8 cellular contexts compared by ENCODE assay signal in genomic region chr4:54230479-54231418, GRCh38. TPM values are rescaled to one million over a fixed set of nuclear protein-coding genes. Genes with fewer than 3 reads are reported as not detected.
DNase-seq lines count a peak whose midpoint lies in the region; FAIRE-seq and TF ChIP-seq lines count a peak whose summit lies in the region.

No MANE protein-coding gene starts in this region.

- H3K9ac ChIP-seq in HUES64 (ENCODE audit: low read depth, low read length) (no peak overlapping the region), endothelial cell of umbilical vein (replicated peaks; ENCODE audit: extremely low read depth, insufficient read depth, low read length) (no peak overlapping the region)

- H3K4me1 ChIP-seq in HUES64 (ENCODE audit: insufficient read depth, low read length) = peaks cover 18% of the 10 kb centered on the region
- peaks cover 46% of the 10 kb centered on the region for H3K4me1 ChIP-seq in endothelial cell of umbilical vein (ENCODE audit: control insufficient read depth, extremely low read depth, insufficient read depth, low read length)
- peaks cover 0 to 56% of the 10 kb centered on the region in 2 donors for H3K4me1 ChIP-seq in muscle layer of duodenum (ENCODE audit: control insufficient read depth in 1 of 2, insufficient read depth in 2 of 2, low read length in 2 of 2)

- H2AFZ ChIP-seq in endothelial cell of umbilical vein (ENCODE audit: low read depth, low read length) = no peak overlapping the region

- intact Hi-C loops in endothelial cell of umbilical vein (cut with micrococcal nuclease) = loop anchor here (2.0 to 10.0 kb wide), 7 partner anchors 428 to 1643 kb away; no protein-coding TSS in a partner anchor

- WGBS in HUES64 = 2% methylated on average over 63 of the region's 63 CpGs

- BruUV-seq in endothelial cell of umbilical vein (replicated peaks; lab: Mats Ljungman, UMichigan) = no TSS peak

- H4K20me1 ChIP-seq in endothelial cell of umbilical vein (replicated peaks; ENCODE audit: control insufficient read depth, extremely low read depth, insufficient read depth, low read length) = no peaks in the 10 kb centered on the region

- peak overlapping the region; percentile 78 for H3K4me3 ChIP-seq in HUES64 (ENCODE audit: low read length)
- H3K4me3 ChIP-seq in endothelial cell of umbilical vein (replicated peaks in 1 of 3; ENCODE audit: insufficient read depth in 1 of 3, low read depth in 1 of 3, low read length in 3 of 3) = no peak overlapping the region
- H3K4me3 ChIP-seq in muscle layer of duodenum (ENCODE audit: low read depth in 1 of 2, low read length in 2 of 2) = peak overlapping the region; percentile 65 to 67

- H3K4me2 ChIP-seq in endothelial cell of umbilical vein (ENCODE audit: insufficient read depth, low read length) = no peak overlapping the region

- H3K36me3 ChIP-seq in HUES64 (ENCODE audit: insufficient read depth, low read length) (no peaks in the 10 kb centered on the region), endothelial cell of umbilical vein (ENCODE audit: control insufficient read depth in 2 of 2, extremely low read depth in 1 of 2, insufficient read depth in 2 of 2, low read length in 2 of 2) (no peaks in the 10 kb centered on the region), muscle layer of duodenum (ENCODE audit: control insufficient read depth in 1 of 2, insufficient read depth in 2 of 2, low read length in 2 of 2) (peaks cover 0 to 4% of the 10 kb centered on the region in 2 donors)

- CTCF ChIA-PET in endothelial cell of umbilical vein (lab: Charles Lee) = interaction anchor here (3.9 to 4.5 kb wide), 3 partner anchors 300 to 525 kb away, joined by 80 to 198 read pairs (median 84); no protein-coding TSS in a partner anchor

- TF ChIP-seq CTCF in endothelial cell of umbilical vein (IDR thresholded peaks at IDR 0.05; ENCODE audit: extremely low read depth in 1 of 2, insufficient read depth in 1 of 2, low read depth in 1 of 2, low read length in 2 of 2) = no peak

- peaks cover 81% of the 10 kb centered on the region for H3K27me3 ChIP-seq in HUES64 (ENCODE audit: insufficient read depth, low read length)
- H3K27me3 ChIP-seq in endothelial cell of umbilical vein (ENCODE audit: control insufficient read depth in 2 of 2, insufficient read depth in 2 of 2, low read length in 2 of 2) = peaks cover 56 to 66% of the 10 kb centered on the region in 2 experiments
- H3K27me3 ChIP-seq in muscle layer of duodenum (ENCODE audit: low read depth, low read length) = peaks cover 58% of the 10 kb centered on the region

- dilution Hi-C loops in endothelial cell of umbilical vein (cut with MboI; ENCODE audit: extremely low pct_ligation_motif_present, low sequenced_read_pairs) = no loop called here

- H3K27ac ChIP-seq in HUES64 (ENCODE audit: low read depth, low read length) (no peak overlapping the region), endothelial cell of umbilical vein (ENCODE audit: insufficient read depth, low read depth, low read length) (no peak overlapping the region), muscle layer of duodenum (ENCODE audit: low read length) (peak overlapping the region; percentile 27)

- H3K79me2 ChIP-seq in endothelial cell of umbilical vein (ENCODE audit: control insufficient read depth, insufficient read depth, low read length) = no peaks in the 10 kb centered on the region

- FAIRE-seq in endothelial cell of umbilical vein (lab: Jason Lieb, UNC) = no peak

- no peaks in the 10 kb centered on the region for H3K9me3 ChIP-seq in HUES64 (ENCODE audit: insufficient read depth, low read depth, low read length)
- no peaks in the 10 kb centered on the region for H3K9me3 ChIP-seq in endothelial cell of umbilical vein (replicated peaks; ENCODE audit: control insufficient read depth, insufficient read depth, low read length)
- no peaks in the 10 kb centered on the region for H3K9me3 ChIP-seq in muscle layer of duodenum (ENCODE audit: control insufficient read depth in 1 of 2, low read length in 2 of 2)

- POLR2A ChIA-PET in endothelial cell of umbilical vein (lab: Charles Lee) = no interaction called here

- DNase-seq in AG08396 (ENCODE audit: low spot score) (peak; percentile 55), endothelial cell of umbilical vein (ENCODE audit: low read depth, low spot score) (no peak), NCI-H2029 (lab: John Stamatoyannopoulos, UW) (no peak), MV-4-11 (lab: John Stamatoyannopoulos, UW) (no peak), T1000 (lab: John Stamatoyannopoulos, UW) (no peak), NCI-H2227 treated with DMSO at 0.1 percent for 48 hours (lab: John Stamatoyannopoulos, UW) (no peak)

- TF ChIP-seq POLR2A in endothelial cell of umbilical vein (IDR thresholded peaks at IDR 0.05; ENCODE audit: low read depth, low read length) = no peak

- no peaks in the 10 kb centered on the region for H3K9me1 ChIP-seq in endothelial cell of umbilical vein (replicated peaks; ENCODE audit: control insufficient read depth, extremely low read depth, insufficient read depth, low read length)

TF ChIP-seq in endothelial cell of umbilical vein, 7 proteins besides CTCF, POLR2A, EP300 and RAD21:
- TF ChIP-seq GATA2 (IDR thresholded peaks at IDR 0.05; ENCODE audit: insufficient read depth, insufficient read length, low read depth, low read length) (no peak), EZH2 (IDR thresholded peaks at IDR 0.05; ENCODE audit: borderline replicate concordance, low read depth, low read length, severe bottlenecking) (peak; percentile 93), POLR2AphosphoS5 (IDR thresholded peaks at IDR 0.05; ENCODE audit: insufficient read depth, low read depth, low read length) (no peak), FOS (IDR thresholded peaks at IDR 0.05; ENCODE audit: borderline replicate concordance, insufficient read depth, low read length) (no peak), MYC (IDR thresholded peaks at IDR 0.05; ENCODE audit: low read depth, low read length) (no peak), JUN (IDR thresholded peaks at IDR 0.05; ENCODE audit: borderline replicate concordance, insufficient read depth, insufficient read length, low read depth) (no peak), MAX (IDR thresholded peaks at IDR 0.05; ENCODE audit: insufficient read depth, insufficient read length) (no peak)

RNA-seq across cellular contexts. Expression of gene PDGFRA, which starts 1.7 kb away (rescaled TPM):
- 5.2 TPM for polyA plus RNA-seq in HUES64 (2013, experiment 1 of 2)
- 3.4 TPM for polyA plus RNA-seq in HUES64 (2013, experiment 2 of 2)
- total RNA-seq in endothelial cell of umbilical vein = 0.48 and 0.55 TPM in 2 replicates
- polyA plus RNA-seq in endothelial cell of umbilical vein = 0.14 and 0.19 TPM in 2 replicates
- 0.22 and 0.47 TPM in 2 replicates for polyA plus RNA-seq in endothelial cell of umbilical vein (2011; cell fraction: cytosol; rRNA removed)
- polyA plus RNA-seq in endothelial cell of umbilical vein (2011; cell fraction: nucleus; rRNA removed) = 1.0 and 1.5 TPM in 2 replicates
- 0.35 and 0.40 TPM in 2 replicates for polyA plus RNA-seq in endothelial cell of umbilical vein (2012)
- 0.27 and 4.0 TPM in 2 replicates for polyA minus RNA-seq in endothelial cell of umbilical vein
- polyA minus RNA-seq in endothelial cell of umbilical vein (2011; cell fraction: cytosol; rRNA and poly(A)+ RNA removed) = not detected
- 1.4 and 3.8 TPM in 2 replicates for polyA minus RNA-seq in endothelial cell of umbilical vein (2011; cell fraction: nucleus; rRNA and poly(A)+ RNA removed)

Comparison
In these comparisons a context has a peak if more than half of its experiments do, and no peak if none do; other contexts are left out.
1. H3K4me3 ChIP-seq: peak in HUES64 (single experiment) and muscle layer of duodenum (2 of 2); none in endothelial cell of umbilical vein (0 of 3).